Comparison of ENCODE assay signal across 1 cellular context in the genomic region with DNA sequence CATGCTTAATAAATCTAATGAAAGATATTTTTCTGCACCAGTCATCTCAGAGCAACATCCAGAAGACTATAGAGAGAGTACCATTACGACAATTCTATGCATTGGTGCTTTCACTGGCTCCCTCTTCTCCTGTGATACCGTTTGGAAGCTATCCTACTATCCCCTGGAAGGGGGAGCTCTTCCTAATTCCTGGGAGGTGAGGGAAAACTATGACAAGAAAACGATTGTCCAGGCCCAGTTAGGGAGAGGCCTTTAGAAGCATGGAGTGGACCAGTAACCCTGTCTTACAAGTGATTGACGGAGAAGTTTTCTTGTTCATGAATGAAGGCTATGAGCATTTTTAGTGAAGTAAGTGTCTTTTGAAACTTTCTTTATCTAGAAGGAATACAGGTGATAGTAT.
TF ChIP-seq lines count a peak whose summit lies in the region.

No MANE protein-coding gene starts in this region.

TF ChIP-seq in IMR-90, 13 proteins besides CTCF, POLR2A, EP300 and RAD21 (continued from another document):
- TF ChIP-seq, protein P1, sequence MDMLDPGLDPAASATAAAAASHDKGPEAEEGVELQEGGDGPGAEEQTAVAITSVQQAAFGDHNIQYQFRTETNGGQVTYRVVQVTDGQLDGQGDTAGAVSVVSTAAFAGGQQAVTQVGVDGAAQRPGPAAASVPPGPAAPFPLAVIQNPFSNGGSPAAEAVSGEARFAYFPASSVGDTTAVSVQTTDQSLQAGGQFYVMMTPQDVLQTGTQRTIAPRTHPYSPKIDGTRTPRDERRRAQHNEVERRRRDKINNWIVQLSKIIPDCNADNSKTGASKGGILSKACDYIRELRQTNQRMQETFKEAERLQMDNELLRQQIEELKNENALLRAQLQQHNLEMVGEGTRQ (IDR thresholded peaks at IDR 0.05; ENCODE audit: low read depth, low read length): no peak
